In genomic region chr7:28703054-28703765, GRCh38 we compare ENCODE assay signal across 23 cellular contexts.
"Had no signal": no experiment of that assay in that cellular context is flagged by ENCODE, and none has a peak within 500 bp of the region (broad histone marks: within the 10 kb centered on the region; RNA-seq: fewer than 3 reads in every experiment).

No MANE protein-coding gene starts in this region.

- H3K9me3 Mint-ChIP-seq: activated naive CD4-positive, alpha-beta T cell treated with anti-CD3 and anti-CD28 coated beads for 36 hours; activated naive CD8-positive, alpha-beta T cell treated with anti-CD3 and anti-CD28 coated beads, Interleukin-2, amount 50 U/mL, for 24 hours; activated T-cell treated with anti-CD3 and anti-CD28 coated beads, Interleukin-2, amount 50 U/mL, for 4 hours; neural crest cell had no signal

- H3K9me3 ChIP-seq: esophagus squamous epithelium, stomach, thoracic aorta, upper lobe of left lung had no signal

- H3K4me3 ChIP-seq: esophagus squamous epithelium, skin epidermis, stomach, upper lobe of left lung had no signal

- DNase-seq: activated CD4-positive, alpha-beta T cell treated with anti-CD3 and anti-CD28 coated beads, Interleukin-2, amount 50 U/mL, for 1 hour; activated CD4-positive, CD25-positive, alpha-beta regulatory T cell treated with anti-CD3 and anti-CD28 coated beads, Interleukin-2, amount 50 U/mL, for 72 hours; activated CD8-positive, alpha-beta memory T cell treated with anti-CD3 and anti-CD28 coated beads, Interleukin-2, amount 50 U/mL, for 4 hours; activated naive CD4-positive, alpha-beta T cell treated with anti-CD3 and anti-CD28 coated beads for 36 hours; activated naive CD8-positive, alpha-beta T cell treated with anti-CD3 and anti-CD28 coated beads, Interleukin-2, amount 50 U/mL, for 24 hours; activated T-cell treated with anti-CD3 and anti-CD28 coated beads, Interleukin-2, amount 50 U/mL, for 4 hours; anterior cingulate cortex; cerebellar nuclear complex; effector CD8-positive, alpha-beta T cell; esophagus squamous epithelium; foreskin fibroblast; hypothalamus; mammary epithelial cell; midbrain; stimulated activated CD4-positive, alpha-beta T cell treated with anti-CD3 and anti-CD28 coated beads, Interleukin-4, amount 100 ng/mL, for 1 hour; stomach; T1000; upper lobe of left lung had no signal

- H3K27me3 Mint-ChIP-seq: activated naive CD8-positive, alpha-beta T cell treated with anti-CD3 and anti-CD28 coated beads, Interleukin-2, amount 50 U/mL, for 24 hours had no signal

- ATAC-seq: activated naive CD8-positive, alpha-beta T cell treated with anti-CD3 and anti-CD28 coated beads, Interleukin-2, amount 50 U/mL, for 24 hours; activated T-cell treated with anti-CD3 and anti-CD28 coated beads, Interleukin-2, amount 50 U/mL, for 4 hours; left lobe of liver had no signal

- H3K4me3 Mint-ChIP-seq: activated naive CD4-positive, alpha-beta T cell treated with anti-CD3 and anti-CD28 coated beads for 36 hours; activated naive CD8-positive, alpha-beta T cell treated with anti-CD3 and anti-CD28 coated beads, Interleukin-2, amount 50 U/mL, for 24 hours; activated T-cell treated with anti-CD3 and anti-CD28 coated beads, Interleukin-2, amount 50 U/mL, for 4 hours; neural crest cell had no signal

- H3K27ac ChIP-seq: stomach, upper lobe of left lung had no signal

- H3K36me3 ChIP-seq: esophagus squamous epithelium, stomach, thoracic aorta, upper lobe of left lung had no signal

- H3K27me3 ChIP-seq: stomach, upper lobe of left lung had no signal

- H3K27ac Mint-ChIP-seq: activated naive CD4-positive, alpha-beta T cell treated with anti-CD3 and anti-CD28 coated beads for 36 hours; activated naive CD8-positive, alpha-beta T cell treated with anti-CD3 and anti-CD28 coated beads, Interleukin-2, amount 50 U/mL, for 24 hours; progenitor cell of endocrine pancreas had no signal
